8 cellular contexts compared by ENCODE assay signal in the genomic region with DNA sequence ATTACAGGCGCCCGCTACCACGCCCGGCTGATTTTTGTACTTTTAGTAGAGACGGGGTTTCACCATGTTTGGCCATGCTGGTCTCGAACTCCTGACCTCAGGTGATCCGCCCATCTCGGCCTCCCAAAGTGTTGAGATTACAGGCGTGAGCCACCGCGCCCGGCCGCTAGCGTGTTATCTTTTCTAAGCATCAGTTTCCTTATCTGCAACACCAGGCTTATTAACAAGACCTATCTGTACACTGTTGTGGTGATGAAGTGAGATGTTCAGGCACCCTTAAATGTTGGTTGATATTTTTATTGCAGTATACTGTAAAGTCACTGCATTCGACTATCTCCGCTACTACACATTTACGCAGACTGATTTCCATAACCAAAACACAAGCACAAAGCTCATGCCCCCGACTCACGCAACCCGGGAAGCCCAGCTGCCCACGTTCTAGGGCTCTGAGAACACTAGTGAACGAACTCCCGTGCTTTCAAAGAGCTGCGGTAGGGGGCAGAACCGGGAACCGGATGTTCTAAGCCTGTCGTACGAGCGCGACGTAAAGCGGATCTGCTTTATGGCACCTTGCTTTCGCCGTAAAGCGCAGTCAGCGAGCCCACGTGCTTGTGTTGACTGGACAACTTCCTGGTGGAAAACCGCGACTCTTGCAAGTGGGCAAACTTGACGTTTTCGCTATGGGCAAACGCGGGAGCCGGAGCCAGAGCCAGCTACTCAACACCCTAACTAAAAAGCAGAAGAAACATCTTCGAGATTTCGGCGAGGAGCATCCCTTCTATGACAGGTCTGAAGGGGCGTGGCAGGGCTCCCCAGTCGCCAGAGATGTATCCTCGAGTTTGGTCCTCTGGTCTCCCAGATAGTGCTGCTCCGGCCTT. TPM values are rescaled to one million over a fixed set of nuclear protein-coding genes. Genes with fewer than 3 reads are reported as not detected.
A peak's percentile ranks its signal among the peaks of the same experiment; 100 is the strongest.
DNase-seq lines count a peak whose midpoint lies in the region; ATAC-seq and TF ChIP-seq lines count a peak whose summit lies in the region.

UTP25 (plus strand) TSS at position 589 of the 878 bp plus-strand sequence; CDS start at position 681, 92 bp downstream.

- no peaks in the 10 kb centered on the region for H3K9me3 ChIP-seq in BE2C

- ATAC-seq in HG03439 (IDR thresholded peaks at IDR 0.05; ENCODE audit: unreplicated experiment), result peak; percentile 95

- peak; percentile 72 for TF ChIP-seq POLR2A in GM19193 (IDR thresholded peaks at IDR 0.05; ENCODE audit: extremely low read depth, insufficient read depth, insufficient read length)

- H3K4me3 ChIP-seq in BE2C (ENCODE audit: low read depth, low read length) (peak within 1 kb of the TSS; percentile 77), choroid plexus epithelial cell (ENCODE audit: low read depth, low read length) (peak within 1 kb of the TSS; percentile 74)

- DNase-seq in BE2C, result peak; percentile 94
- DNase-seq in NCI-H510A (lab: John Stamatoyannopoulos, UW), result peak; percentile 95
- DNase-seq in activated CD4-positive, alpha-beta T cell treated with anti-CD3 and anti-CD28 coated beads for 1 hour, result peak; percentile 87
- peak; percentile 99 for DNase-seq in choroid plexus epithelial cell (ENCODE audit: low read depth)
- DNase-seq in kidney glomerular epithelial cell (lab: John Stamatoyannopoulos, UW), result peak; percentile 90
- DNase-seq in stimulated activated CD4-positive, alpha-beta T cell treated with anti-CD3 and anti-CD28 coated beads, Interleukin-1b, Interleukin-23, amount 100 ng/mL, for 1 hour (ENCODE audit: low read depth in 2 of 2), result peak; percentile 74 to 82

- TF ChIP-seq CTCF in BE2C (IDR thresholded peaks at IDR 0.05; ENCODE audit: low read depth, low read length) (peak; percentile 83), choroid plexus epithelial cell (conservative IDR thresholded peaks at IDR 0.05; ENCODE audit: low read depth, low read length) (peak; percentile 86)

- peaks cover 21% of the 10 kb centered on the region for H3K36me3 ChIP-seq in BE2C

- no peaks in the 10 kb centered on the region for H3K4me1 ChIP-seq in BE2C

- no peaks in the 10 kb centered on the region for H3K27me3 ChIP-seq in BE2C

RNA-seq across cellular contexts. Expression of gene UTP25, which starts in this region (rescaled TPM):
- polyA plus RNA-seq in BE2C (2012; ENCODE audit: insufficient read depth, insufficient read length, low read depth), result 12.9 TPM

Comparison
In these comparisons a context has a peak if more than half of its experiments do, and no peak if none do; other contexts are left out.
1. Peak in every context shown above with its lines: DNase-seq, ATAC-seq and H3K4me3 ChIP-seq.